In the genomic region with DNA sequence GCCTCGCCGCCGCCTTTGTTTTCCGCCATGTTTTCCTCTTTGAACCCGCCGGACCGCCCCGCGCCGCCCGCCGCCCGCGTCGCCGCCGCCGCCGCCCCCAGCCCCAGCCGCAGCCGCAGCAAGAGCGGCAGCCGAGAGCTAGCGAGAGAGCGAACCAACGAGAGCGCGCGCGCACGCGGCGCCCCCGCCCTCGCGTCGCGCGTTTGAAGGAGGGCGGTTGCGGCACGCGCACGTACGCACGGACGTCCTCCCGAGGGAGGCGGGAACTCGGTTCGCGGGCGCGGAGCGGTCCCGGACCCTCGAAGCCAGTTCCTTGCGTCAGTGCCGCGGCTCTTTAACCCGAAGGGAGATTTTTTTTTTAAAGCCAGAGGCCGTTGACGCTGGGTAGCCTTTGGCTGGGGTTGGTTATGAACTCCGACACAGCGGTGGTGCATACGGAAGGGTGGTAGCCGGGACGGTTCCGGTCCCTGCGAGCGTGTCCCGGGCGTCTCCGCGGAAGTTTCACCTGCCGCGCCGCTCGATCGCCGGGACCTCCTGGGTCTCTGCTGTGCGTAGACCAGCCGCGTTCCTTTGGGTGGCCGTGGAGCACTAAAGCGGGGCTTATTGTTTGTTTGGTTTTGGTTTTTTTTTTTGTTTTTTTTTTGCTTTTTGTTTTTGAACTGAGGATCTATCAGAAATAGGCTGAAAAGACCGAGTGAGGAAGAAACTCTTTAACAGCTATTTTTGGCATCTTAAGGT, we compare ENCODE assay signal across 8 cellular contexts. TPM values are rescaled to one million over a fixed set of nuclear protein-coding genes. Genes with fewer than 3 reads are reported as not detected.
DNase-seq lines count a peak whose midpoint lies in the region; ATAC-seq and TF ChIP-seq lines count a peak whose summit lies in the region.

A gene (minus strand): TSS at position 156 of the 738 bp plus-strand sequence. CDS start 127 bp downstream, at position 29.

- peak; percentile 84 for DNase-seq in NCI-H1694 (lab: John Stamatoyannopoulos, UW)
- peak; percentile 81 to 98 (median 90) for DNase-seq in T-helper 2 cell
- DNase-seq in right atrium auricular region (ENCODE audit: low spot score), result peak; percentile 87
- peak; percentile 94 to 96 for DNase-seq in psoas muscle

- intact Hi-C loops in psoas muscle (cut with DNase I), result loop anchor here in 1 of 2 donors (5.0 kb wide), 1 partner anchor 246 kb away; a partner anchor contains a TSS

- H3K9me3 ChIP-seq in right atrium auricular region (no peaks in the 10 kb centered on the region), psoas muscle (no peaks in the 10 kb centered on the region)

- H3K4me1 ChIP-seq in right atrium auricular region (peaks cover 0 to 39% of the 10 kb centered on the region in 2 donors), psoas muscle (peaks cover 36% of the 10 kb centered on the region), urinary bladder (ENCODE audit: insufficient read depth) (peaks cover 2% of the 10 kb centered on the region)

- H3K27me3 ChIP-seq in right atrium auricular region (no peaks in the 10 kb centered on the region), psoas muscle (ENCODE audit: insufficient read depth in 3 of 3, low read length in 2 of 3) (no peaks in the 10 kb centered on the region)

- H3K27ac ChIP-seq in angular gyrus (ENCODE audit: low read depth, low read length), result peak within 1 kb of the TSS; percentile 83
- peak within 1 kb of the TSS; percentile 89 to 98 for H3K27ac ChIP-seq in right atrium auricular region
- H3K27ac ChIP-seq in psoas muscle, result peak within 1 kb of the TSS; percentile 98
- peak within 1 kb of the TSS; percentile 92 for H3K27ac ChIP-seq in urinary bladder (ENCODE audit: low read depth)

- WGBS in psoas muscle, 3 donors, result 0 to 1% (median 0%) methylated on average over 52 to 87 of the region's 87 CpGs
- under 1% methylated on average over 87 of the region's 87 CpGs for WGBS in urinary bladder

- H3K4me3 ChIP-seq in right atrium auricular region (peak within 1 kb of the TSS; percentile 78 to 87), psoas muscle (peak within 1 kb of the TSS; percentile 93), urinary bladder (ENCODE audit: low read depth, low read length) (peak within 1 kb of the TSS; percentile 95)

- H3K36me3 ChIP-seq in right atrium auricular region, result no peaks in the 10 kb centered on the region
- H3K36me3 ChIP-seq in psoas muscle (ENCODE audit: insufficient read depth in 1 of 2, low read depth in 1 of 2), result peaks cover 0 to 2% of the 10 kb centered on the region in 2 donors
- H3K36me3 ChIP-seq in urinary bladder (ENCODE audit: insufficient read depth), result no peaks in the 10 kb centered on the region

- TF ChIP-seq CTCF in right atrium auricular region (IDR thresholded peaks at IDR 0.05) (no peak), psoas muscle (IDR thresholded peaks at IDR 0.05) (no peak)

- ATAC-seq in GM18499 (IDR thresholded peaks at IDR 0.05; ENCODE audit: insufficient read depth, unreplicated experiment) (peak; percentile 50), HG02885 (IDR thresholded peaks at IDR 0.05; ENCODE audit: poor library complexity, unreplicated experiment) (peak; percentile 83), psoas muscle (peak; percentile 92 to 96 (median 96))

RNA-seq across cellular contexts. Expression of the gene that starts here (rescaled TPM):
- total RNA-seq in right atrium auricular region (10 to 100 TPM; 15.7 to 17.9 TPM), psoas muscle (10 to 100 TPM; 15.2 to 22.0 (median 20.6) TPM), urinary bladder (87.7 TPM)
- polyA plus RNA-seq in psoas muscle (1 to 10 TPM; 4.6 to 7.2 (median 6.7) TPM), urinary bladder (11.8 TPM)

Comparison
In these comparisons a context has a peak if more than half of its experiments do, and no peak if none do; other contexts are left out.
1. Peak in every context shown above with its lines: DNase-seq, ATAC-seq, H3K4me3 ChIP-seq and H3K27ac ChIP-seq.